In genomic region chr9:135992486-135993408, GRCh38 we compare ENCODE assay signal across 8 cellular contexts. TPM values are rescaled to one million over a fixed set of nuclear protein-coding genes. Genes with fewer than 3 reads are reported as not detected.
DNase-seq lines count a peak whose midpoint lies in the region; ATAC-seq and TF ChIP-seq lines count a peak whose summit lies in the region.

No MANE protein-coding gene starts in this region.

- ATAC-seq in HG03378 (IDR thresholded peaks at IDR 0.05; ENCODE audit: unreplicated experiment) = no peak

- H3K27ac ChIP-seq in esophagus muscularis mucosa (replicated peaks in 1 of 4) (peak overlapping the region; percentile 84 to 91 (median 86)), muscle layer of colon (ENCODE audit: low read depth, low read length) (peak overlapping the region; percentile 92), thyroid gland (peak overlapping the region; percentile 65 to 84 (median 70))

- H3K4me1 ChIP-seq in esophagus muscularis mucosa = peaks cover 32 to 62% (median 54%) of the 10 kb centered on the region in 4 donors
- H3K4me1 ChIP-seq in muscle layer of colon (ENCODE audit: insufficient read depth, low read length) = peaks cover 22% of the 10 kb centered on the region
- H3K4me1 ChIP-seq in thyroid gland = peaks cover 10 to 35% of the 10 kb centered on the region in 2 donors

- TF ChIP-seq POLR2A in esophagus muscularis mucosa (IDR thresholded peaks at IDR 0.05; ENCODE audit: low read depth) (peak; percentile 58), thyroid gland (IDR thresholded peaks at IDR 0.05) (no peak)

- H3K9ac ChIP-seq in muscle layer of colon (ENCODE audit: low read length) = peak overlapping the region; percentile 44

- TF ChIP-seq CTCF in esophagus muscularis mucosa (IDR thresholded peaks at IDR 0.05) = peak in 1 of 3 experiments; percentile 5
- no peak for TF ChIP-seq CTCF in thyroid gland (IDR thresholded peaks at IDR 0.05)

- H3K36me3 ChIP-seq in esophagus muscularis mucosa (no peaks in the 10 kb centered on the region), muscle layer of colon (ENCODE audit: insufficient read depth, low read length) (no peaks in the 10 kb centered on the region), thyroid gland (no peaks in the 10 kb centered on the region)

- peak overlapping the region; percentile 31 to 47 (median 34) for H3K4me3 ChIP-seq in esophagus muscularis mucosa
- peak overlapping the region; percentile 8 to 35 for H3K4me3 ChIP-seq in muscle layer of colon (ENCODE audit: low read depth in 1 of 2, low read length in 2 of 2)
- no peak overlapping the region for H3K4me3 ChIP-seq in thyroid gland (replicated peaks in 1 of 3)

- H3K9me3 ChIP-seq in esophagus muscularis mucosa = no peaks in the 10 kb centered on the region
- H3K9me3 ChIP-seq in muscle layer of colon (ENCODE audit: low read length) = no peaks in the 10 kb centered on the region
- H3K9me3 ChIP-seq in thyroid gland = no peaks in the 10 kb centered on the region

- DNase-seq in SIG-M5 treated with dmso at 0.1 percent for 504 hours (lab: John Stamatoyannopoulos, UW; ENCODE audit: unreplicated experiment) = peak; percentile 28
- DNase-seq in SIG-M5 (lab: John Stamatoyannopoulos, UW) = no peak
- peak; percentile 19 to 74 for DNase-seq in NCI-H526 (lab: John Stamatoyannopoulos, UW)
- DNase-seq in activated T-cell treated with anti-CD3 and anti-CD28 coated beads for 48 hours (ENCODE audit: low read depth) = peak; percentile 24
- DNase-seq in esophagus muscularis mucosa (ENCODE audit: extremely low spot score) = peak; percentile 97
- peak; percentile 61 for DNase-seq in thyroid gland

- 8% methylated on average over 24 of the region's 32 CpGs for WGBS in esophagus muscularis mucosa
- WGBS in thyroid gland, 2 donors = 5 to 6% methylated on average over 5 to 29 of the region's 32 CpGs

- intact Hi-C loops in esophagus muscularis mucosa (cut with DNase I) = loop anchor here (10.0 kb wide), 1 partner anchor 122 kb away; the partner anchor contains the start of gene TMEM250
- intact Hi-C loops in thyroid gland (cut with DNase I) = no loop called here

- H3K27me3 ChIP-seq in esophagus muscularis mucosa (peaks cover 0 to 26% (median 0%) of the 10 kb centered on the region in 4 donors), muscle layer of colon (ENCODE audit: control insufficient read depth in 1 of 2, insufficient read depth in 2 of 2, low read length in 2 of 2) (peaks cover 0 to 26% of the 10 kb centered on the region in 2 donors), thyroid gland (no peaks in the 10 kb centered on the region)

- TF ChIP-seq EP300 in esophagus muscularis mucosa (IDR thresholded peaks at IDR 0.05) = peak; percentile 24

RNA-seq across cellular contexts. Expression of gene UBAC1, which starts 31.6 kb away (rescaled TPM):
- total RNA-seq in esophagus muscularis mucosa (10 to 100 TPM; 61.6 to 77.2 (median 67.3) TPM), thyroid gland (10 to 100 TPM; 37.9 to 56.2 (median 44.2) TPM)

Comparison
In these comparisons a context has a peak if more than half of its experiments do, and no peak if none do; other contexts are left out.
1. H3K4me3 ChIP-seq: peak in esophagus muscularis mucosa (4 of 4) and muscle layer of colon (2 of 2); none in thyroid gland (0 of 3).
2. Peak in every context shown above with its lines, with median percentiles within 50 percentile points of each other: H3K27ac ChIP-seq.